Comparison of ENCODE assay signal across 1 cellular context in the genomic region with DNA sequence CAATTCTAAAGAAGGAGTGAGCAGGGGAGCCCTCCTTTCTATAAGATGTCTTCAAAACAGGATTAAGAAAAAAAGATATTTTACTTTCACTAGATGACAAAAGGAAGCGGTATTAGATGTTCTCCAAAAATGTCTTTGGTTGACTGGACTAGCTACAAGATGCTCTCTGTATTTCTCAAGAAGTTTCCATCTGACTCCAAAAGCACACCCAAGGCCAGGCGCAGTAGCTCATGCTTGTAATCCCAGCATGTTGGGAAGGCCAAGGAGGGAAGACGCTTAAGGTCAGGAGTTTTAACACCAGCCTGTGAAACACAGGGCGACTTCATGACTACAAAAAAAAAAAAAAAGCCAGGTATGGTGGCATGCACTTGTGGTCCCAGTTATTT.
TF ChIP-seq lines count a peak whose summit lies in the region.

No MANE protein-coding gene starts in this region.

TF ChIP-seq in IMR-90, 13 proteins besides CTCF, POLR2A, EP300 and RAD21 (continued from another document):
- TF ChIP-seq USF2 (IDR thresholded peaks at IDR 0.05; ENCODE audit: low read depth, low read length), result no peak
- TF ChIP-seq, protein P1, sequence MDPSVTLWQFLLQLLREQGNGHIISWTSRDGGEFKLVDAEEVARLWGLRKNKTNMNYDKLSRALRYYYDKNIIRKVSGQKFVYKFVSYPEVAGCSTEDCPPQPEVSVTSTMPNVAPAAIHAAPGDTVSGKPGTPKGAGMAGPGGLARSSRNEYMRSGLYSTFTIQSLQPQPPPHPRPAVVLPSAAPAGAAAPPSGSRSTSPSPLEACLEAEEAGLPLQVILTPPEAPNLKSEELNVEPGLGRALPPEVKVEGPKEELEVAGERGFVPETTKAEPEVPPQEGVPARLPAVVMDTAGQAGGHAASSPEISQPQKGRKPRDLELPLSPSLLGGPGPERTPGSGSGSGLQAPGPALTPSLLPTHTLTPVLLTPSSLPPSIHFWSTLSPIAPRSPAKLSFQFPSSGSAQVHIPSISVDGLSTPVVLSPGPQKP (IDR thresholded peaks at IDR 0.05; ENCODE audit: borderline replicate concordance, low read depth, low read length), result no peak
- TF ChIP-seq MAFK (IDR thresholded peaks at IDR 0.05; ENCODE audit: low read depth, low read length), result no peak
